22 cellular contexts compared by ENCODE assay signal in the genomic region with DNA sequence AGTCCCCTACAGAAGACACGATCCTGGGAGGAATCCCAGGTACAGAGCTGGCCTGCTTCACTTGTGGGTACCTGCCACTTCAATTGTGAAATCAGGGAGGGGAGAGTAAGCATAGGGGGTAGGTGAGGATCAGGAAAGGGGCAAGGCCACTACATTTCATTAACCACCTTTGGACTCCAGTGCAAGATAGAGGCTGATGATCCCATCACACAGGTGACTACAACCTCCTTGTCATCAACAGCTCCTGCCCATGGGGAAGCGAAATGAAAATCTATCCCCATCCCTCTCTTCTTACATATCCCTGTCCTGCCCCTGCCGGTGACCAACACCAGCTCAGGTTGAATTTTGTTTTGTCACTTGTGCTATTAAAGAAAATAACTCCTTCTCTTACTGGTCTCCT.
"Had no signal": no experiment of that assay in that cellular context is flagged by ENCODE, and none has a peak within 500 bp of the region (broad histone marks: within the 10 kb centered on the region; RNA-seq: fewer than 3 reads in every experiment).

No MANE protein-coding gene starts in this region.

- H3K36me3 ChIP-seq: MG63 had no signal

- H3K9ac ChIP-seq: SK-N-SH had no signal

- H3K27ac ChIP-seq: HL-60 had no signal

- H3K9me3 ChIP-seq: MG63, SK-N-SH had no signal

- DNase-seq: Karpas-422, KG1, MG63, NCI-H1092, NCI-H1105 treated with DMSO at 0.1 percent for 48 hours, NCI-H1417 treated with DMSO at 0.1 percent for 48 hours, NCI-H146, NCI-H1694 treated with DMSO at 0.1 percent for 48 hours, NCI-H1930, NCI-H2081, NCI-H2107, NCI-H226, NCI-H446, NCI-H510A, NCI-H524 treated with DMSO at 0.1 percent for 48 hours, NCI-H69, NCI-H774, Right ventricle myocardium superior, RPMI8226, SK-N-SH, SW 1271 had no signal

- H3K4me3 ChIP-seq: MG63 had no signal
